2 cellular contexts compared by ENCODE assay signal in genomic region chr21:43322805-43323204, GRCh38.
TF ChIP-seq lines count a peak whose summit lies in the region.

No MANE protein-coding gene starts in this region.

TF ChIP-seq in SK-N-SH, 30 proteins besides CTCF, POLR2A, EP300 and RAD21:
- TF ChIP-seq REST (IDR thresholded peaks at IDR 0.05; ENCODE audit: low read depth, low read length) (peak; percentile 91), RCOR1 (IDR thresholded peaks at IDR 0.05; ENCODE audit: low read length) (no peak)

TF ChIP-seq in H1, 55 proteins besides CTCF, POLR2A, EP300 and RAD21:
- TF ChIP-seq PHF8 (conservative IDR thresholded peaks at IDR 0.05; ENCODE audit: low read depth, low read length) = no peak
- TF ChIP-seq KDM4A (IDR thresholded peaks at IDR 0.05; ENCODE audit: low read depth, low read length, severe bottlenecking) = no peak
- TF ChIP-seq KDM1A (IDR thresholded peaks at IDR 0.05; ENCODE audit: borderline replicate concordance, low read length) = peak; percentile 41; the same call in 1 of the 2 replicates
